ENCODE assay signal across 8 cellular contexts in genomic region chr12:21940549-21940948, GRCh38. TPM values are rescaled to one million over a fixed set of nuclear protein-coding genes. Genes with fewer than 3 reads are reported as not detected.
DNase-seq lines count a peak whose midpoint lies in the region; ATAC-seq and TF ChIP-seq lines count a peak whose summit lies in the region.

No MANE protein-coding gene starts in this region.

- H3K4me1 ChIP-seq in hepatocyte (ENCODE audit: insufficient read depth) (no peaks in the 10 kb centered on the region), gastrocnemius medialis (peaks cover 25 to 34% of the 10 kb centered on the region in 2 donors)

- intact Hi-C loops in gastrocnemius medialis (cut with DNase I; ENCODE audit: low total_unique reads): loop anchor here (2.0 to 5.0 kb wide), 5 partner anchors 47 to 243 kb away; no protein-coding TSS in a partner anchor

- no peak for TF ChIP-seq CTCF in hepatocyte (IDR thresholded peaks at IDR 0.05; ENCODE audit: poor library complexity)
- no peak for TF ChIP-seq CTCF in gastrocnemius medialis (IDR thresholded peaks at IDR 0.05 in 4 of 5, conservative IDR thresholded peaks at IDR 0.05 in 1 of 5)

- no peaks in the 10 kb centered on the region for H3K9me3 ChIP-seq in hepatocyte (ENCODE audit: low read depth)
- H3K9me3 ChIP-seq in gastrocnemius medialis: no peaks in the 10 kb centered on the region

- H3K36me3 ChIP-seq in hepatocyte (replicated peaks; ENCODE audit: insufficient read depth, low read depth): no peaks in the 10 kb centered on the region
- peaks cover 0 to 16% of the 10 kb centered on the region in 2 donors for H3K36me3 ChIP-seq in gastrocnemius medialis

- peak overlapping the region; percentile 61 for H2AFZ ChIP-seq in hepatocyte

- H3K4me2 ChIP-seq in hepatocyte: peak overlapping the region; percentile 89

- peaks cover 66% of the 10 kb centered on the region for H3K27me3 Mint-ChIP-seq in activated naive CD8-positive, alpha-beta T cell treated with anti-CD3 and anti-CD28 coated beads for 36 hours

- ATAC-seq in GM19395 (IDR thresholded peaks at IDR 0.05; ENCODE audit: unreplicated experiment) (peak; percentile 14), gastrocnemius medialis (no peak)

- peaks cover 11% of the 10 kb centered on the region for H3K4me1 Mint-ChIP-seq in activated naive CD8-positive, alpha-beta T cell treated with anti-CD3 and anti-CD28 coated beads for 36 hours

- H3K9me2 ChIP-seq in hepatocyte (replicated peaks; ENCODE audit: insufficient read depth): no peaks in the 10 kb centered on the region

- H3K27ac ChIP-seq in hepatocyte: peak overlapping the region; percentile 39
- H3K27ac ChIP-seq in gastrocnemius medialis: peak overlapping the region; percentile 91 to 97 (median 93)

- H3K79me2 ChIP-seq in hepatocyte: no peaks in the 10 kb centered on the region

- TF ChIP-seq POLR2A in gastrocnemius medialis (IDR thresholded peaks at IDR 0.05): no peak

- peaks cover 3% of the 10 kb centered on the region for H3K9me3 Mint-ChIP-seq in activated naive CD8-positive, alpha-beta T cell treated with anti-CD3 and anti-CD28 coated beads for 36 hours

- peak overlapping the region; percentile 70 for H3K4me3 ChIP-seq in hepatocyte
- peak overlapping the region; percentile 61 to 78 (median 70) for H3K4me3 ChIP-seq in gastrocnemius medialis

- H3K27me3 ChIP-seq in hepatocyte (peaks cover 33% of the 10 kb centered on the region), gastrocnemius medialis (no peaks in the 10 kb centered on the region)

- no peaks in the 10 kb centered on the region for H3K36me3 Mint-ChIP-seq in activated naive CD8-positive, alpha-beta T cell treated with anti-CD3 and anti-CD28 coated beads for 36 hours

- DNase-seq in activated naive CD8-positive, alpha-beta T cell treated with anti-CD3 and anti-CD28 coated beads for 36 hours: no peak
- DNase-seq in hepatocyte (ENCODE audit: low spot score) (no peak), gastrocnemius medialis (no peak), NCI-H2081 (lab: John Stamatoyannopoulos, UW) (no peak), DMS79 treated with DMSO at 0.1 percent for 48 hours (lab: John Stamatoyannopoulos, UW) (no peak), NOMO-1 (lab: John Stamatoyannopoulos, UW; ENCODE audit: unreplicated experiment in 2 of 2) (no peak), NCI-H1930 (lab: John Stamatoyannopoulos, UW) (no peak)

- H4K20me1 ChIP-seq in hepatocyte (ENCODE audit: insufficient read depth, poor library complexity, severe bottlenecking): no peaks in the 10 kb centered on the region

- in situ Hi-C loops in gastrocnemius medialis (cut with MboI; ENCODE audit: low sequenced_read_pairs in 4 of 4): no loop called here

- H3K27ac Mint-ChIP-seq in activated naive CD8-positive, alpha-beta T cell treated with anti-CD3 and anti-CD28 coated beads for 36 hours: no peak overlapping the region

- 13% methylated on average over 6 of the region's 6 CpGs for WGBS in hepatocyte (ENCODE audit: low lambda C conversion rate, missing lambda C conversion rate)

- peak overlapping the region; percentile 55 for H3K4me3 Mint-ChIP-seq in activated naive CD8-positive, alpha-beta T cell treated with anti-CD3 and anti-CD28 coated beads for 36 hours

RNA-seq across cellular contexts. Expression of gene ABCC9, which starts 0.7 kb away (rescaled TPM):
- total RNA-seq in activated naive CD8-positive, alpha-beta T cell treated with anti-CD3 and anti-CD28 coated beads for 36 hours: not detected
- total RNA-seq in hepatocyte (7.2 and 10.0 TPM in 2 replicates), gastrocnemius medialis (100 to 1,000 TPM in 3 of 4 donors, 10 to 100 TPM in 1; 76.1 to 140 (median 118) TPM)
- 0.68 and 1.1 TPM in 2 replicates for polyA plus RNA-seq in hepatocyte
